Comparison of ENCODE assay signal across 21 cellular contexts in the genomic region with DNA sequence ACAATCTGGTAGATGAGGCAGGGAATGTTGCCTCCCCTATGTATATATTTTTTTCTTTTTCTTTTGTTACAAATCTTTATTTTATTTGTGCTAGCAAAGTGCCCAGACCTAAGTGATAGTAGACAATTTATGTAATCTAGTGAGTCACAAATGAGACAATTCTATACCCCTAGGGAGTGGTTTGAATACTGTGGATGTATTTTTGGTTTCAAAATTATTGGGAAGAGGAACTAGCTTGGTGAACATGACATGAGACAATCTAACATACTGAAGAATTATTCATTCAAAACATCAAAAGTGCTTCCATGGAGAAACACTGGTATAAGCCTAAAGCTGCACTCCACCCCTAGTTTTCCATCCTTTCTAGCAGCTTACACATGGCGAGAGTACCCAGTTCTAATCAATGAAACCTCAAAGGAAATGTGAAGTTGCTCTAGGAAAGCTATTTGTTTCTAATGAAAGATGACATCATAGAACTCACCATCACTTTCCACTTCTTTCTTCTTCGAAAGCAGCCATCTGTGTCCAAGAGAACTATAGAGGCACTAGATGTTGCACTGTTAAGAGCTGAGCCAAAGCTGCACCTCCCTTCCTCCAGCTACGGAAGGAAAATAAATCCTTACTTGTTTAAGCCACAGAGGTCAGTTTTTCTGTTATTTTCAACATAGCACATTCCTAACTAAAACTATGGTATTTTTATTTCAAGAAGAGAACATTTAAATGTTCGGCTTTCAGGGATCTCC.
DNase-seq lines count a peak whose midpoint lies in the region; ATAC-seq and TF ChIP-seq lines count a peak whose summit lies in the region.
"Had no signal": no experiment of that assay in that cellular context is flagged by ENCODE, and none has a peak within 500 bp of the region (broad histone marks: within the 10 kb centered on the region; RNA-seq: fewer than 3 reads in every experiment).

No MANE protein-coding gene starts in this region.

- H3K27ac ChIP-seq in GM23338 (ENCODE audit: low read depth) (no peak overlapping the region), esophagus squamous epithelium (no peak overlapping the region)
- H3K27ac ChIP-seq: skin epidermis, stomach had no signal

- H2AFZ ChIP-seq in GM23338 = 0 out of 2 replicates have a peak overlapping the region, but pooled peaks have one; percentile 5

- DNase-seq in GM23338 (ENCODE audit: low spot score) (no peak), NOMO-1 treated with DMSO at 0.1 percent for 48 hours (lab: John Stamatoyannopoulos, UW; ENCODE audit: unreplicated experiment) (peak; percentile 60), fibroblast of mammary gland (ENCODE audit: low read depth) (peak; percentile 41), sciatic nerve (ENCODE audit: low spot score) (no peak), esophagus squamous epithelium (lab: John Stamatoyannopoulos, UW) (no peak), chondrocyte (ENCODE audit: low spot score) (no peak)
- DNase-seq: activated CD4-positive, alpha-beta T cell treated with anti-CD3 and anti-CD28 coated beads, Interleukin-2, amount 50 U/mL, for 4 hours; activated T-cell treated with anti-CD3 and anti-CD28 coated beads for 4 hours; anterior cingulate cortex; cerebellar nuclear complex; kidney glomerular epithelial cell; naive thymus-derived CD8-positive, alpha-beta T cell; NCI-H146; posterior cingulate gyrus; stimulated activated CD4-positive, alpha-beta T cell treated with anti-CD3 and anti-CD28 coated beads, Interleukin-2, amount 100 ng/mL, for 48 hours; stomach; T-helper 1 cell had no signal

- H3K9me2 ChIP-seq in GM23338 (ENCODE audit: insufficient read depth) = no peaks in the 10 kb centered on the region

- ATAC-seq in GM23338 (no peak), sciatic nerve (peak; percentile 50), HG03196 (IDR thresholded peaks at IDR 0.05; ENCODE audit: unreplicated experiment) (no peak)
- ATAC-seq: naive thymus-derived CD8-positive, alpha-beta T cell had no signal

- H3K36me3 ChIP-seq in GM23338 (ENCODE audit: insufficient read depth) (no peaks in the 10 kb centered on the region), esophagus squamous epithelium (no peaks in the 10 kb centered on the region)
- H3K36me3 ChIP-seq: stomach had no signal

- H3K36me3 Mint-ChIP-seq in GM23338 (ENCODE audit: low read depth) (no peaks in the 10 kb centered on the region), chondrocyte (ENCODE audit: low read depth) (no peaks in the 10 kb centered on the region)
- H3K36me3 Mint-ChIP-seq: naive thymus-derived CD8-positive, alpha-beta T cell; type B pancreatic cell had no signal

- H3K4me1 ChIP-seq in GM23338 (ENCODE audit: insufficient read depth) = no peaks in the 10 kb centered on the region; the same call in 1 of the 2 replicates
- peaks cover 0 to 3% (median 0%) of the 10 kb centered on the region in 3 donors for H3K4me1 ChIP-seq in esophagus squamous epithelium

- H3K27ac Mint-ChIP-seq in GM23338 (no peak overlapping the region), chondrocyte (ENCODE audit: unreplicated experiment) (no peak overlapping the region)
- H3K27ac Mint-ChIP-seq: B cell; naive thymus-derived CD8-positive, alpha-beta T cell; type B pancreatic cell had no signal

- intact Hi-C loops in sciatic nerve (cut with DNase I) = no loop called here
- intact Hi-C loops in esophagus squamous epithelium (cut with DNase I) = no loop called here

- H3K27me3 ChIP-seq in GM23338 (ENCODE audit: insufficient read depth) (no peaks in the 10 kb centered on the region), esophagus squamous epithelium (no peaks in the 10 kb centered on the region)
- H3K27me3 ChIP-seq: stomach had no signal

- no peaks in the 10 kb centered on the region for H4K20me1 ChIP-seq in GM23338 (replicated peaks; ENCODE audit: insufficient read depth)

- H3F3A ChIP-seq in GM23338 (replicated peaks; ENCODE audit: low read depth) = no peaks in the 10 kb centered on the region

- H3K9me3 Mint-ChIP-seq in GM23338 = no peaks in the 10 kb centered on the region
- H3K9me3 Mint-ChIP-seq in chondrocyte (ENCODE audit: low read depth) = no peaks in the 10 kb centered on the region

- no peak overlapping the region for H3K4me3 ChIP-seq in GM23338
- H3K4me3 ChIP-seq in fibroblast of mammary gland (ENCODE audit: control insufficient read depth, low read depth, low read length) = no peak overlapping the region
- H3K4me3 ChIP-seq in esophagus squamous epithelium = no peak overlapping the region
- H3K4me3 ChIP-seq: skin epidermis, stomach had no signal

- no peaks in the 10 kb centered on the region for H3K79me2 ChIP-seq in GM23338 (replicated peaks; ENCODE audit: insufficient read depth)

- H3K4me2 ChIP-seq in GM23338 = no peak overlapping the region

- H3K4me1 Mint-ChIP-seq in GM23338 (peaks cover 3% of the 10 kb centered on the region; the same call in 2 of the 3 replicates), chondrocyte (ENCODE audit: low read depth) (peaks cover 13% of the 10 kb centered on the region)
- H3K4me1 Mint-ChIP-seq: B cell; naive thymus-derived CD8-positive, alpha-beta T cell had no signal

- no peak for TF ChIP-seq POLR2A in esophagus squamous epithelium (IDR thresholded peaks at IDR 0.05)

- WGBS in esophagus squamous epithelium, 2 donors = 50 to 89% methylated on average over 4 of the region's 4 CpGs

- H3K27me3 Mint-ChIP-seq in GM23338 (ENCODE audit: insufficient read depth, low read depth, poor library complexity) (peaks cover 3% of the 10 kb centered on the region), chondrocyte (ENCODE audit: low read depth) (no peaks in the 10 kb centered on the region)
- H3K27me3 Mint-ChIP-seq: B cell had no signal

- no peaks in the 10 kb centered on the region for H3K9me3 ChIP-seq in esophagus squamous epithelium
- H3K9me3 ChIP-seq: stomach had no signal

- TF ChIP-seq CTCF in GM23338 (conservative IDR thresholded peaks at IDR 0.05; ENCODE audit: low read depth in 2 of 2) = no peak
- TF ChIP-seq CTCF in fibroblast of mammary gland (conservative IDR thresholded peaks at IDR 0.05; ENCODE audit: control insufficient read depth, insufficient read depth, low read depth, low read length) = no peak
- TF ChIP-seq CTCF in esophagus squamous epithelium (IDR thresholded peaks at IDR 0.05) = no peak
- no peak for TF ChIP-seq CTCF in chondrocyte (IDR thresholded peaks at IDR 0.05)

- H3K4me3 Mint-ChIP-seq in GM23338 (no peak overlapping the region), chondrocyte (ENCODE audit: unreplicated experiment) (no peak overlapping the region)
- H3K4me3 Mint-ChIP-seq: B cell; naive thymus-derived CD8-positive, alpha-beta T cell; type B pancreatic cell had no signal

TF ChIP-seq in GM23338, 12 proteins besides CTCF, POLR2A, EP300 and RAD21 (continues in another document):
- TF ChIP-seq EZH2 (IDR thresholded peaks at IDR 0.05; ENCODE audit: low read depth, unreplicated experiment) (no peak), JUNB (IDR thresholded peaks at IDR 0.05; ENCODE audit: unreplicated experiment) (no peak), ZNF331 (CRISPR knock-in tag; IDR thresholded peaks at IDR 0.05; ENCODE audit: low read depth) (no peak), NANOG (IDR thresholded peaks at IDR 0.05; ENCODE audit: borderline replicate concordance) (no peak), ETS1 (IDR thresholded peaks at IDR 0.05) (no peak), STAT1 (IDR thresholded peaks at IDR 0.05; ENCODE audit: unreplicated experiment) (no peak), EZH2phosphoT487 (IDR thresholded peaks at IDR 0.05; ENCODE audit: unreplicated experiment) (no peak), POLR2AphosphoS5 (IDR thresholded peaks at IDR 0.05; ENCODE audit: low read depth) (no peak)
- TF ChIP-seq, protein P1, sequence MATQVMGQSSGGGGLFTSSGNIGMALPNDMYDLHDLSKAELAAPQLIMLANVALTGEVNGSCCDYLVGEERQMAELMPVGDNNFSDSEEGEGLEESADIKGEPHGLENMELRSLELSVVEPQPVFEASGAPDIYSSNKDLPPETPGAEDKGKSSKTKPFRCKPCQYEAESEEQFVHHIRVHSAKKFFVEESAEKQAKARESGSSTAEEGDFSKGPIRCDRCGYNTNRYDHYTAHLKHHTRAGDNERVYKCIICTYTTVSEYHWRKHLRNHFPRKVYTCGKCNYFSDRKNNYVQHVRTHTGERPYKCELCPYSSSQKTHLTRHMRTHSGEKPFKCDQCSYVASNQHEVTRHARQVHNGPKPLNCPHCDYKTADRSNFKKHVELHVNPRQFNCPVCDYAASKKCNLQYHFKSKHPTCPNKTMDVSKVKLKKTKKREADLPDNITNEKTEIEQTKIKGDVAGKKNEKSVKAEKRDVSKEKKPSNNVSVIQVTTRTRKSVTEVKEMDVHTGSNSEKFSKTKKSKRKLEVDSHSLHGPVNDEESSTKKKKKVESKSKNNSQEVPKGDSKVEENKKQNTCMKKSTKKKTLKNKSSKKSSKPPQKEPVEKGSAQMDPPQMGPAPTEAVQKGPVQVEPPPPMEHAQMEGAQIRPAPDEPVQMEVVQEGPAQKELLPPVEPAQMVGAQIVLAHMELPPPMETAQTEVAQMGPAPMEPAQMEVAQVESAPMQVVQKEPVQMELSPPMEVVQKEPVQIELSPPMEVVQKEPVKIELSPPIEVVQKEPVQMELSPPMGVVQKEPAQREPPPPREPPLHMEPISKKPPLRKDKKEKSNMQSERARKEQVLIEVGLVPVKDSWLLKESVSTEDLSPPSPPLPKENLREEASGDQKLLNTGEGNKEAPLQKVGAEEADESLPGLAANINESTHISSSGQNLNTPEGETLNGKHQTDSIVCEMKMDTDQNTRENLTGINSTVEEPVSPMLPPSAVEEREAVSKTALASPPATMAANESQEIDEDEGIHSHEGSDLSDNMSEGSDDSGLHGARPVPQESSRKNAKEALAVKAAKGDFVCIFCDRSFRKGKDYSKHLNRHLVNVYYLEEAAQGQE (IDR thresholded peaks at IDR 0.05; ENCODE audit: unreplicated experiment) = no peak

Comparison
In these comparisons a context has a peak if more than half of its experiments do, and no peak if none do; other contexts are left out.
1. DNase-seq: peak in NOMO-1 treated with DMSO at 0.1 percent for 48 hours (single experiment) and fibroblast of mammary gland (single experiment); none in GM23338 (single experiment), sciatic nerve (single experiment), esophagus squamous epithelium (single experiment) and chondrocyte (single experiment).